1 cellular context compared by ENCODE assay signal in genomic region chrX:826026-826425, GRCh38.
TF ChIP-seq lines count a peak whose summit lies in the region.

No MANE protein-coding gene starts in this region.

TF ChIP-seq in WTC11, 78 proteins besides CTCF, POLR2A, EP300 and RAD21 (continued from another document):
- TF ChIP-seq SMAD4 (CRISPR knock-in tag; IDR thresholded peaks at IDR 0.05) (no peak), ZMAT4 (CRISPR knock-in tag; IDR thresholded peaks at IDR 0.05) (no peak), ZNF138 (CRISPR knock-in tag; conservative IDR thresholded peaks at IDR 0.05) (no peak), MLX (CRISPR knock-in tag; IDR thresholded peaks at IDR 0.05) (no peak), GRHL2 (CRISPR knock-in tag; IDR thresholded peaks at IDR 0.05; ENCODE audit: insufficient replicate concordance, severe bottlenecking) (no peak), GTF2I (CRISPR knock-in tag; conservative IDR thresholded peaks at IDR 0.05) (no peak), HMGA2 (CRISPR knock-in tag; IDR thresholded peaks at IDR 0.05) (no peak), GABPB1 (CRISPR knock-in tag; IDR thresholded peaks at IDR 0.05) (no peak), ZNF423 (CRISPR knock-in tag; IDR thresholded peaks at IDR 0.05) (no peak), ZNF532 (CRISPR knock-in tag; IDR thresholded peaks at IDR 0.05; ENCODE audit: borderline replicate concordance) (no peak), ATF6 (CRISPR knock-in tag; IDR thresholded peaks at IDR 0.05) (no peak)
